In the genomic region with DNA sequence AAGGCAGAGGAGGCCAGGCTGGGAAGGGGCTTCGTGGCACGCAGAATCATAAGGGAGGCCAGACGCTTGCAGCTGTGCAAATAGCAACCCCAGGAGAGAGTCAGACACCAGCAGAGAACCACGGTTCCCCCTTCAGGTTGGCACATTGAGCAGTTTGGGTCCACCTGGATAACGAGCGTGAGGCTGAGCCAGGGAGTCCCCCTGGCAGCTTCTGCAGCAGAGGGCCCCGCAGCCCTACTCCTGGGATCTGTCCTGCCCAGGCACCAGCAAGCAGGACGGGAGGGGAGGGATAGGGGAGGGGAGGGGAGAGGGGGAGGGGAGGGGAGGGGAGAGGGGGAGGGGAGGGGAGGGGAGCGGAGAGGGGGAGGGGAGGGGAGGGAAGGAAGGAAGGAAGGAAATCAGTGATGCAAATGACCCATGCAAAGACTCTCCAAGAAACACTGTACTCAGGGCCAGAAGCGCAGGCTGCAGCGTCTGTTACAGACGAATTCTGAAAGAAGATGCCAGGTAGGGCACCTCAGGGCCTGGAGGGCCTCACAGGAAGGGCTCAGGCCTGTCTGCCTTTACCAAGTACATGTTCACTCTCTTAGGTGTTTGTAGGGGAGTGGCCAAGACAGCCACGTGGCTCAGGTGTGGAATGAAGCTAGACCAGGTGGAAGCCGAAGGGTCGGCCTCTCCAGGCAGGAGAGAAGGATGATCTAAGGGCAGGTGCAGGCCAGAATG, we compare ENCODE assay signal across 11 cellular contexts.
DNase-seq lines count a peak whose midpoint lies in the region; ATAC-seq lines count a peak whose summit lies in the region.
"Had no signal": no experiment of that assay in that cellular context is flagged by ENCODE, and none has a peak within 500 bp of the region (broad histone marks: within the 10 kb centered on the region; RNA-seq: fewer than 3 reads in every experiment).

No MANE protein-coding gene starts in this region.

- ATAC-seq in stimulated activated naive CD8-positive, alpha-beta T cell treated with anti-CD3 and anti-CD28 coated beads, Interleukin-15, amount 100 ng/mL, for 72 hours = no peak
- ATAC-seq in HG03135 (IDR thresholded peaks at IDR 0.05; ENCODE audit: unreplicated experiment) = no peak
- ATAC-seq: activated T-helper 17 cell treated with anti-CD3 and anti-CD28 coated beads, Interleukin-2, amount 50 U/mL, for 72 hours had no signal

- H3K4me1 Mint-ChIP-seq in stimulated activated naive CD8-positive, alpha-beta T cell treated with anti-CD3 and anti-CD28 coated beads, Interleukin-15, amount 100 ng/mL, for 72 hours = no peaks in the 10 kb centered on the region
- H3K4me1 Mint-ChIP-seq: activated T-helper 17 cell treated with anti-CD3 and anti-CD28 coated beads, Interleukin-2, amount 50 U/mL, for 72 hours had no signal

- H3K27me3 Mint-ChIP-seq in stimulated activated naive CD8-positive, alpha-beta T cell treated with anti-CD3 and anti-CD28 coated beads, Interleukin-15, amount 100 ng/mL, for 72 hours = no peaks in the 10 kb centered on the region
- H3K27me3 Mint-ChIP-seq: activated T-helper 17 cell treated with anti-CD3 and anti-CD28 coated beads, Interleukin-2, amount 50 U/mL, for 72 hours had no signal

- no peaks in the 10 kb centered on the region for H3K9me3 Mint-ChIP-seq in stimulated activated naive CD8-positive, alpha-beta T cell treated with anti-CD3 and anti-CD28 coated beads, Interleukin-15, amount 100 ng/mL, for 72 hours
- H3K9me3 Mint-ChIP-seq: activated T-helper 17 cell treated with anti-CD3 and anti-CD28 coated beads, Interleukin-2, amount 50 U/mL, for 72 hours had no signal

- peak overlapping the region; percentile 37 to 81 for H3K27ac Mint-ChIP-seq in stimulated activated naive CD8-positive, alpha-beta T cell treated with anti-CD3 and anti-CD28 coated beads, Interleukin-15, amount 100 ng/mL, for 72 hours
- H3K27ac Mint-ChIP-seq: activated T-helper 17 cell treated with anti-CD3 and anti-CD28 coated beads, Interleukin-2, amount 50 U/mL, for 72 hours had no signal

- peak; percentile 22 for DNase-seq in SIG-M5 treated with dmso at 0.1 percent for 504 hours (lab: John Stamatoyannopoulos, UW; ENCODE audit: unreplicated experiment)
- DNase-seq in SIG-M5 (lab: John Stamatoyannopoulos, UW) = no peak
- peak; percentile 80 to 85 for DNase-seq in SHP77 (lab: John Stamatoyannopoulos, UW)
- DNase-seq in iPS-NIHi11 (ENCODE audit: low spot score) = peak; percentile 57
- DNase-seq in stimulated activated naive CD8-positive, alpha-beta T cell treated with anti-CD3 and anti-CD28 coated beads, Interleukin-15, amount 100 ng/mL, for 72 hours = no peak
- DNase-seq in SKM-1 treated with dmso at 0.1 percent for 144 hours (lab: John Stamatoyannopoulos, UW; ENCODE audit: unreplicated experiment) = no peak
- no peak for DNase-seq in cortex of kidney (lab: John Stamatoyannopoulos, UW)
- DNase-seq: DMS 273 treated with DMSO at 0.1 percent for 48 hours, transverse colon had no signal

- H3K4me3 Mint-ChIP-seq in stimulated activated naive CD8-positive, alpha-beta T cell treated with anti-CD3 and anti-CD28 coated beads, Interleukin-15, amount 100 ng/mL, for 72 hours = no peak overlapping the region
- H3K4me3 Mint-ChIP-seq: activated T-helper 17 cell treated with anti-CD3 and anti-CD28 coated beads, Interleukin-2, amount 50 U/mL, for 72 hours had no signal

Comparison
In these comparisons a context has a peak if more than half of its experiments do, and no peak if none do; other contexts are left out.
1. DNase-seq: peak in SIG-M5 treated with dmso at 0.1 percent for 504 hours (single experiment), SHP77 (2 of 2) and iPS-NIHi11 (single experiment); none in SIG-M5 (single experiment), stimulated activated naive CD8-positive, alpha-beta T cell treated with anti-CD3 and anti-CD28 coated beads, Interleukin-15, amount 100 ng/mL, for 72 hours (0 of 2), SKM-1 treated with dmso at 0.1 percent for 144 hours (single experiment) and cortex of kidney (single experiment).